7 cellular contexts compared by ENCODE assay signal in the genomic region with DNA sequence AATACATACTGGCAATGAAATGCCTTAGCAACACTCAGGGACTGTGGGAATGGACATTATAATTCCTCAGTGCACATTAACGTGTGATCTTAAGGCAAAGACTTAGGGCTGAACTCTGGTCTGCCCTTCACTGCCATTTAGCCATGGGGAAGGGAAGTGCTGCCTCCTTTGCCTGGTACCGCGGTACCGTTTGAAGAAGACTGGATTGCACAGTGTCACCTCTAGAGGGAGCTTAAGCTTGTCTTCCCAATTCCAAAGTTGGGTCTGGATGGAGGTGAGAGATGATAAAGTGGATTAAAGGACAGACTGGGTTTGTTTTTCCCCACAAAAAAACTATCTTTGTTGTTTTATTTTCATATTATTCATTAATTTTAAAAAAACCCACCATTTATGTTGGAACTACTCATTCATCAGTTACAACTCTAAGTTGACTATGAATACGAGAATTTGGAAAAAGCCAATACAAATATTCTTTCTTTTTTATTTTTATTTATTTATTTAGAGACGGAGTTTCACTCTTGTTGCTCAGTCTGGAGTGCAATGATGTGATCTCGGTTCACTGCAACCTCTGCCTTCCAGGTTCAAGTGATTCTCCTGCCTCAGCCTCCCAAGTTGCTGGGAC.
A peak's percentile ranks its signal among the peaks of the same experiment; 100 is the strongest.
DNase-seq lines count a peak whose midpoint lies in the region; ATAC-seq, FAIRE-seq and TF ChIP-seq lines count a peak whose summit lies in the region.

No MANE protein-coding gene starts in this region.

- TF ChIP-seq CTCF in GM10266 (IDR thresholded peaks at IDR 0.05; ENCODE audit: control insufficient read depth, insufficient read depth, low read depth, missing control alignments): peak; percentile 42
- TF ChIP-seq CTCF in bronchial epithelial cell (IDR thresholded peaks at IDR 0.05; ENCODE audit: insufficient read depth, low read length, severe bottlenecking): peak; percentile 77

- H3K4me3 ChIP-seq in bronchial epithelial cell (ENCODE audit: low read depth, low read length): no peak overlapping the region

- H3K27me3 ChIP-seq in bronchial epithelial cell (ENCODE audit: control insufficient read depth, insufficient read depth, low read length): no peaks in the 10 kb centered on the region

- DNase-seq in GM10266 (ENCODE audit: extremely low spot score) (no peak), NCI-H146 (lab: John Stamatoyannopoulos, UW) (peak; percentile 47), bronchial epithelial cell (ENCODE audit: low read depth) (peak; percentile 48), lung microvascular endothelial cell (ENCODE audit: low read depth in 2 of 2) (peak; percentile 47 to 60), T1000 (lab: John Stamatoyannopoulos, UW) (no peak)
- no peak for DNase-seq in effector CD8-positive, alpha-beta T cell (lab: John Stamatoyannopoulos, UW)

- ATAC-seq in GM18870 (IDR thresholded peaks at IDR 0.05; ENCODE audit: unreplicated experiment): no peak

- no peaks in the 10 kb centered on the region for H3K36me3 ChIP-seq in bronchial epithelial cell (ENCODE audit: control insufficient read depth, insufficient read depth, low read length)

- FAIRE-seq in bronchial epithelial cell (lab: Jason Lieb, UNC): no peak

Comparison
In these comparisons a context has a peak if more than half of its experiments do, and no peak if none do; other contexts are left out.
1. DNase-seq: peak in NCI-H146 (single experiment), bronchial epithelial cell (single experiment) and lung microvascular endothelial cell (2 of 2); none in GM10266 (single experiment), effector CD8-positive, alpha-beta T cell (single experiment) and T1000 (single experiment).